ENCODE assay signal across 10 cellular contexts in genomic region chr10:112953760-112954159, GRCh38. TPM values are rescaled to one million over a fixed set of nuclear protein-coding genes. Genes with fewer than 3 reads are reported as not detected.
DNase-seq lines count a peak whose midpoint lies in the region; ATAC-seq and TF ChIP-seq lines count a peak whose summit lies in the region.
"Had no signal": no experiment of that assay in that cellular context is flagged by ENCODE, and none has a peak within 500 bp of the region (broad histone marks: within the 10 kb centered on the region; RNA-seq: fewer than 3 reads in every experiment).

No MANE protein-coding gene starts in this region.

- H3K27me3 ChIP-seq in colonic mucosa (no peaks in the 10 kb centered on the region), upper lobe of right lung (no peaks in the 10 kb centered on the region)

- H3K27ac ChIP-seq in colonic mucosa = peak overlapping the region; percentile 96
- H3K27ac ChIP-seq in mesodermal cell (ENCODE audit: low read depth, low read length, severe bottlenecking) = peak overlapping the region; percentile 95
- peak overlapping the region; percentile 82 for H3K27ac ChIP-seq in upper lobe of right lung

- no peaks in the 10 kb centered on the region for H3K9me3 Mint-ChIP-seq in activated naive CD8-positive, alpha-beta T cell (ENCODE audit: low read depth)
- H3K9me3 Mint-ChIP-seq in activated naive CD8-positive, alpha-beta T cell treated with anti-CD3 and anti-CD28 coated beads, Interleukin-2, amount 50 U/mL, for 24 hours = no peaks in the 10 kb centered on the region
- H3K9me3 Mint-ChIP-seq in activated CD4-positive, alpha-beta T cell treated with anti-CD3 and anti-CD28 coated beads, Interleukin-2, amount 10 ng/mL, durations not matched to agents 24 days and 14 days = no peaks in the 10 kb centered on the region
- H3K9me3 Mint-ChIP-seq: dendritic cell treated with granulocyte-macrophage colony-stimulating factor and Interleukin-4, amounts not matched to agents 40 ng/mL and 50 ng/mL, for 4 days; IgD-negative memory B cell had no signal

- H3K36me3 ChIP-seq in colonic mucosa (no peaks in the 10 kb centered on the region), mesodermal cell (ENCODE audit: control insufficient read depth, insufficient read depth, low read length) (peaks cover 6% of the 10 kb centered on the region), upper lobe of right lung (no peaks in the 10 kb centered on the region)

- WGBS in mesodermal cell (ENCODE audit: insufficient coverage in 2 of 2), 2 experiments = 0 to 4% methylated on average over 1 to 5 of the region's 8 CpGs

- DNase-seq in activated naive CD8-positive, alpha-beta T cell treated with anti-CD3 and anti-CD28 coated beads, Interleukin-2, amount 50 U/mL, for 24 hours = no peak
- DNase-seq in colonic mucosa (no peak), upper lobe of right lung (no peak), T-helper 2 cell (no peak), occipital lobe (lab: John Stamatoyannopoulos, UW) (no peak)
- no peak for DNase-seq in activated CD4-positive, alpha-beta T cell treated with anti-CD3 and anti-CD28 coated beads, Interleukin-2, amount 10 ng/mL, durations not matched to agents 24 days and 14 days

- H3K4me1 Mint-ChIP-seq in activated naive CD8-positive, alpha-beta T cell (ENCODE audit: low read depth) = peaks cover 36% of the 10 kb centered on the region
- H3K4me1 Mint-ChIP-seq in activated naive CD8-positive, alpha-beta T cell treated with anti-CD3 and anti-CD28 coated beads, Interleukin-2, amount 50 U/mL, for 24 hours = peaks cover 39% of the 10 kb centered on the region
- peaks cover 14% of the 10 kb centered on the region for H3K4me1 Mint-ChIP-seq in activated CD4-positive, alpha-beta T cell treated with anti-CD3 and anti-CD28 coated beads, Interleukin-2, amount 10 ng/mL, durations not matched to agents 24 days and 14 days

- peak overlapping the region; percentile 90 to 96 for H3K9ac ChIP-seq in colonic mucosa (ENCODE audit: low read depth in 2 of 2, low read length in 2 of 2)

- intact Hi-C loops in colonic mucosa (cut with DNase I) = loop anchor here (10.0 kb wide), 1 partner anchor 141 kb away; no protein-coding TSS in a partner anchor
- intact Hi-C loops in upper lobe of right lung (cut with DNase I) = no loop called here
- intact Hi-C loops in activated CD4-positive, alpha-beta T cell treated with anti-CD3 and anti-CD28 coated beads, Interleukin-2, amount 10 ng/mL, durations not matched to agents 24 days and 14 days (cut with micrococcal nuclease) = no loop called here

- peak overlapping the region; percentile 3 for H3K4me3 Mint-ChIP-seq in activated naive CD8-positive, alpha-beta T cell
- H3K4me3 Mint-ChIP-seq in activated naive CD8-positive, alpha-beta T cell treated with anti-CD3 and anti-CD28 coated beads, Interleukin-2, amount 50 U/mL, for 24 hours = no peak overlapping the region
- no peak overlapping the region for H3K4me3 Mint-ChIP-seq in activated CD4-positive, alpha-beta T cell treated with anti-CD3 and anti-CD28 coated beads, Interleukin-2, amount 10 ng/mL, durations not matched to agents 24 days and 14 days

- H3K27me3 Mint-ChIP-seq in activated naive CD8-positive, alpha-beta T cell = peaks cover 10% of the 10 kb centered on the region
- peaks cover 65% of the 10 kb centered on the region for H3K27me3 Mint-ChIP-seq in activated naive CD8-positive, alpha-beta T cell treated with anti-CD3 and anti-CD28 coated beads, Interleukin-2, amount 50 U/mL, for 24 hours
- peaks cover 74% of the 10 kb centered on the region for H3K27me3 Mint-ChIP-seq in activated CD4-positive, alpha-beta T cell treated with anti-CD3 and anti-CD28 coated beads, Interleukin-2, amount 10 ng/mL, durations not matched to agents 24 days and 14 days

- no peak overlapping the region for H3K27ac Mint-ChIP-seq in activated naive CD8-positive, alpha-beta T cell
- H3K27ac Mint-ChIP-seq in activated naive CD8-positive, alpha-beta T cell treated with anti-CD3 and anti-CD28 coated beads, Interleukin-2, amount 50 U/mL, for 24 hours = no peak overlapping the region
- H3K27ac Mint-ChIP-seq in activated CD4-positive, alpha-beta T cell treated with anti-CD3 and anti-CD28 coated beads, Interleukin-2, amount 10 ng/mL, durations not matched to agents 24 days and 14 days = no peak overlapping the region
- H3K27ac Mint-ChIP-seq: IgD-negative memory B cell had no signal

- TF ChIP-seq CTCF in colonic mucosa (IDR thresholded peaks at IDR 0.05) = no peak
- no peak for TF ChIP-seq CTCF in upper lobe of right lung (IDR thresholded peaks at IDR 0.05)

- H3K36me3 Mint-ChIP-seq in activated naive CD8-positive, alpha-beta T cell = no peaks in the 10 kb centered on the region
- peaks cover 1% of the 10 kb centered on the region for H3K36me3 Mint-ChIP-seq in activated naive CD8-positive, alpha-beta T cell treated with anti-CD3 and anti-CD28 coated beads, Interleukin-2, amount 50 U/mL, for 24 hours (ENCODE audit: low read depth)
- H3K36me3 Mint-ChIP-seq in activated CD4-positive, alpha-beta T cell treated with anti-CD3 and anti-CD28 coated beads, Interleukin-2, amount 10 ng/mL, durations not matched to agents 24 days and 14 days (ENCODE audit: low read depth) = peaks cover 3% of the 10 kb centered on the region

- no peaks in the 10 kb centered on the region for H3K9me3 ChIP-seq in colonic mucosa
- H3K9me3 ChIP-seq in mesodermal cell (ENCODE audit: control insufficient read depth, low read length) = no peaks in the 10 kb centered on the region
- no peaks in the 10 kb centered on the region for H3K9me3 ChIP-seq in upper lobe of right lung

- ATAC-seq in activated naive CD8-positive, alpha-beta T cell treated with anti-CD3 and anti-CD28 coated beads, Interleukin-2, amount 50 U/mL, for 24 hours = no peak
- no peak for ATAC-seq in upper lobe of right lung

- H3K4me3 ChIP-seq in colonic mucosa (peak overlapping the region; percentile 59), mesodermal cell (ENCODE audit: extremely low read depth, insufficient read depth, low read length, poor library complexity, severe bottlenecking) (peak overlapping the region; percentile 85), upper lobe of right lung (peak overlapping the region; percentile 84)

- peaks cover 17% of the 10 kb centered on the region for H3K4me1 ChIP-seq in colonic mucosa
- peaks cover 52% of the 10 kb centered on the region for H3K4me1 ChIP-seq in mesodermal cell (ENCODE audit: control insufficient read depth, insufficient read depth, low read length, poor library complexity, severe bottlenecking)
- peaks cover 55% of the 10 kb centered on the region for H3K4me1 ChIP-seq in upper lobe of right lung

RNA-seq across cellular contexts. Expression of gene TCF7L2, which starts 3.7 kb away (rescaled TPM):
- total RNA-seq in colonic mucosa = 10 to 100 TPM; 65.1 to 98.9 TPM
- 26.1 TPM for polyA plus RNA-seq in mesodermal cell (2013, experiment 1 of 2)
- 21.6 TPM for polyA plus RNA-seq in mesodermal cell (2013, experiment 2 of 2)
- 47.4 TPM for total RNA-seq in upper lobe of right lung
- 0.21 and 0.43 TPM in 2 replicates for total RNA-seq in activated CD4-positive, alpha-beta T cell treated with anti-CD3 and anti-CD28 coated beads, Interleukin-2, amount 10 ng/mL, durations not matched to agents 24 days and 14 days
- 1.9 TPM for total RNA-seq in occipital lobe

Comparison
In these comparisons a context has a peak if more than half of its experiments do, and no peak if none do; other contexts are left out.
1. RNA of gene TCF7L2, which starts 3.7 kb away (total RNA-seq): 65.1 to 98.9 TPM in colonic mucosa and 47.4 TPM in upper lobe of right lung (single experiment); 1.9 TPM in occipital lobe (single experiment) and 0.21 to 0.43 TPM in activated CD4-positive, alpha-beta T cell treated with anti-CD3 and anti-CD28 coated beads, Interleukin-2, amount 10 ng/mL, durations not matched to agents 24 days and 14 days; every median in the first group is over 10 times any median in the second.
2. Peak in every context shown above with its lines, with median percentiles within 50 percentile points of each other: H3K27ac ChIP-seq and H3K4me3 ChIP-seq.